In the genomic region with DNA sequence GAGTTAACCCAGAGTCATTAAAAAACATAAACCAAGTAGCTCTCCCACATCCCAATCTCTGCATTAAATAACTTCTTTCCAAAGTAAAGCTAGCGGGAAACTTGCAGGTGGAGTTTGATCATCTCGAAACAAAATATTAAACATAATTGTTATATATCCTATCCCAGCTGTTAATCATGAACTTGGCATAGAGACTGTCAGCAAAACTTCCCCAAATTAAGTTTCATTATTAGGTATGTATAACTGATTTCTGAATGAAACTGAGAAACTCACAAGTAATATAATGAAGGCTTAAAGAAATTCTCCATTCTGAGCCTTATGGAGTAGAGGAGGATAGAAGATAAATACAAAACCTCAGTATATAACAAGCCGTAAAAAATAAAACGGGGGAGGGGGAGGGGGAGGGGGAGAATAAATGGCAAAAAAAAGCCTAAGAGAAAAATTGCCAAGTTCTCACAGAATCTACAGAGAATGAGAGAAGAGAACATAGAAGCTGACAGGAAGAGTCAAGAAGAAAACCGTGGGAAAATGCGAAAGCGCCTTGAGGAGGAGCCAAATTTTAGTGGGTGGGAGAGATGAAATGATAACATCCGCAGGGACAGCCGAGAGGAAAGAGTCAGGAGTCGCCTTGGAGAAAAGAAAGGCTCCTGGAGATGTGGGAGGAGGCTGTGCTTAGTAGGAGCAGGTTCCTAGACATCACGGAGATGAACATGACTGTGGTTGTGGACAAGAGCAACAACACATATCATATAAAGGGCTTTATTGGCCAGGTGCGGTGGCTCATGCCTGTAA, we compare ENCODE assay signal across 11 cellular contexts. TPM values are rescaled to one million over a fixed set of nuclear protein-coding genes. Genes with fewer than 3 reads are reported as not detected.
DNase-seq lines count a peak whose midpoint lies in the region; ATAC-seq and TF ChIP-seq lines count a peak whose summit lies in the region.
"Had no signal": no experiment of that assay in that cellular context is flagged by ENCODE, and none has a peak within 500 bp of the region (broad histone marks: within the 10 kb centered on the region; RNA-seq: fewer than 3 reads in every experiment).

No MANE protein-coding gene starts in this region.

- no peak overlapping the region for H3K4me3 Mint-ChIP-seq in activated T-cell treated with anti-CD3 and anti-CD28 coated beads, Interleukin-2, amount 50 U/mL, for 24 hours
- no peak overlapping the region for H3K4me3 Mint-ChIP-seq in activated T-cell treated with anti-CD3 and anti-CD28 coated beads, Interleukin-2, amount 50 U/mL, for 4 hours
- H3K4me3 Mint-ChIP-seq in WTC11: no peak overlapping the region

- TF ChIP-seq POLR2A in stomach (IDR thresholded peaks at IDR 0.05): no peak

- H3K9me3 Mint-ChIP-seq in activated T-cell treated with anti-CD3 and anti-CD28 coated beads, Interleukin-2, amount 50 U/mL, for 24 hours: no peaks in the 10 kb centered on the region
- H3K9me3 Mint-ChIP-seq in activated T-cell treated with anti-CD3 and anti-CD28 coated beads, Interleukin-2, amount 50 U/mL, for 4 hours: no peaks in the 10 kb centered on the region
- H3K9me3 Mint-ChIP-seq in WTC11: no peaks in the 10 kb centered on the region

- no peaks in the 10 kb centered on the region for H3K36me3 ChIP-seq in stomach

- H3K27me3 Mint-ChIP-seq in activated T-cell treated with anti-CD3 and anti-CD28 coated beads, Interleukin-2, amount 50 U/mL, for 24 hours: no peaks in the 10 kb centered on the region
- H3K27me3 Mint-ChIP-seq in activated T-cell treated with anti-CD3 and anti-CD28 coated beads, Interleukin-2, amount 50 U/mL, for 4 hours (ENCODE audit: low read depth): no peaks in the 10 kb centered on the region
- no peaks in the 10 kb centered on the region for H3K27me3 Mint-ChIP-seq in WTC11 (ENCODE audit: low read depth)

- H3K36me3 Mint-ChIP-seq in activated T-cell treated with anti-CD3 and anti-CD28 coated beads, Interleukin-2, amount 50 U/mL, for 24 hours (ENCODE audit: low read depth): no peaks in the 10 kb centered on the region
- H3K36me3 Mint-ChIP-seq in activated T-cell treated with anti-CD3 and anti-CD28 coated beads, Interleukin-2, amount 50 U/mL, for 4 hours (ENCODE audit: insufficient read depth): no peaks in the 10 kb centered on the region
- no peaks in the 10 kb centered on the region for H3K36me3 Mint-ChIP-seq in WTC11

- TF ChIP-seq EP300 in stomach (IDR thresholded peaks at IDR 0.05): no peak

- TF ChIP-seq CTCF in WTC11 (IDR thresholded peaks at IDR 0.05) (no peak), stomach (IDR thresholded peaks at IDR 0.05) (no peak)

- 53 to 76% (median 64%) methylated on average over 12 of the region's 12 CpGs for WGBS in stomach, 5 donors

- DNase-seq in activated T-cell treated with anti-CD3 and anti-CD28 coated beads, Interleukin-2, amount 50 U/mL, for 24 hours: no peak
- DNase-seq in activated T-cell treated with anti-CD3 and anti-CD28 coated beads, Interleukin-2, amount 50 U/mL, for 4 hours: no peak
- no peak for DNase-seq in WTC11 (ENCODE audit: low spot score)
- no peak for DNase-seq in stomach
- no peak for DNase-seq in NCI-H1105 (lab: John Stamatoyannopoulos, UW)
- DNase-seq: activated CD8-positive, alpha-beta memory T cell treated with anti-CD3 and anti-CD28 coated beads, Interleukin-2, amount 50 U/mL, for 4 hours; NCI-H226; retina had no signal

- H3K4me3 ChIP-seq in stomach: peak overlapping the region in 1 of 4 donors; percentile 26

- peak overlapping the region; percentile 54 to 88 (median 74) for H3K27ac ChIP-seq in stomach

- ATAC-seq in activated T-cell treated with anti-CD3 and anti-CD28 coated beads, Interleukin-2, amount 50 U/mL, for 4 hours: no peak
- ATAC-seq in HG02970 (IDR thresholded peaks at IDR 0.05; ENCODE audit: low FRiP score, unreplicated experiment) (peak; percentile 59), WTC11 (no peak), HG03025 (IDR thresholded peaks at IDR 0.05; ENCODE audit: low FRiP score, unreplicated experiment) (no peak), HG03045 (IDR thresholded peaks at IDR 0.05; ENCODE audit: unreplicated experiment) (no peak)

- H3K27ac Mint-ChIP-seq in activated T-cell treated with anti-CD3 and anti-CD28 coated beads, Interleukin-2, amount 50 U/mL, for 24 hours: peak overlapping the region; percentile 11
- peak overlapping the region; percentile 34; the same call in 1 of the 2 replicates for H3K27ac Mint-ChIP-seq in WTC11

- CTCF ChIA-PET in WTC11 (lab: Charles Lee): no interaction called here

- intact Hi-C loops in stomach (cut with DNase I; ENCODE audit: low total_unique reads): no loop called here

- H3K4me1 ChIP-seq in stomach: peaks cover 23 to 74% (median 46%) of the 10 kb centered on the region in 4 donors

- POLR2A ChIA-PET in WTC11 (lab: Charles Lee): no interaction called here

- H3K4me1 Mint-ChIP-seq in activated T-cell treated with anti-CD3 and anti-CD28 coated beads, Interleukin-2, amount 50 U/mL, for 24 hours (ENCODE audit: low read depth): peaks cover 83% of the 10 kb centered on the region
- peaks cover 73% of the 10 kb centered on the region for H3K4me1 Mint-ChIP-seq in activated T-cell treated with anti-CD3 and anti-CD28 coated beads, Interleukin-2, amount 50 U/mL, for 4 hours (ENCODE audit: low read depth)
- peaks cover 54% of the 10 kb centered on the region for H3K4me1 Mint-ChIP-seq in WTC11

- H3K9me3 ChIP-seq in stomach: no peaks in the 10 kb centered on the region

- H3K27me3 ChIP-seq in stomach: no peaks in the 10 kb centered on the region

TF ChIP-seq in WTC11, 78 proteins besides CTCF, POLR2A, EP300 and RAD21 (continues in another document):
- TF ChIP-seq ZNF671 (CRISPR knock-in tag; IDR thresholded peaks at IDR 0.05) (no peak), OVOL2 (CRISPR knock-in tag; IDR thresholded peaks at IDR 0.05; ENCODE audit: borderline replicate concordance) (no peak), RELA (CRISPR knock-in tag; IDR thresholded peaks at IDR 0.05; ENCODE audit: borderline replicate concordance) (no peak), SMAD3 (CRISPR knock-in tag; IDR thresholded peaks at IDR 0.05; ENCODE audit: borderline replicate concordance) (no peak), NR3C1 (CRISPR knock-in tag; conservative IDR thresholded peaks at IDR 0.05; ENCODE audit: low read depth) (no peak)
- TF ChIP-seq, protein P1, sequence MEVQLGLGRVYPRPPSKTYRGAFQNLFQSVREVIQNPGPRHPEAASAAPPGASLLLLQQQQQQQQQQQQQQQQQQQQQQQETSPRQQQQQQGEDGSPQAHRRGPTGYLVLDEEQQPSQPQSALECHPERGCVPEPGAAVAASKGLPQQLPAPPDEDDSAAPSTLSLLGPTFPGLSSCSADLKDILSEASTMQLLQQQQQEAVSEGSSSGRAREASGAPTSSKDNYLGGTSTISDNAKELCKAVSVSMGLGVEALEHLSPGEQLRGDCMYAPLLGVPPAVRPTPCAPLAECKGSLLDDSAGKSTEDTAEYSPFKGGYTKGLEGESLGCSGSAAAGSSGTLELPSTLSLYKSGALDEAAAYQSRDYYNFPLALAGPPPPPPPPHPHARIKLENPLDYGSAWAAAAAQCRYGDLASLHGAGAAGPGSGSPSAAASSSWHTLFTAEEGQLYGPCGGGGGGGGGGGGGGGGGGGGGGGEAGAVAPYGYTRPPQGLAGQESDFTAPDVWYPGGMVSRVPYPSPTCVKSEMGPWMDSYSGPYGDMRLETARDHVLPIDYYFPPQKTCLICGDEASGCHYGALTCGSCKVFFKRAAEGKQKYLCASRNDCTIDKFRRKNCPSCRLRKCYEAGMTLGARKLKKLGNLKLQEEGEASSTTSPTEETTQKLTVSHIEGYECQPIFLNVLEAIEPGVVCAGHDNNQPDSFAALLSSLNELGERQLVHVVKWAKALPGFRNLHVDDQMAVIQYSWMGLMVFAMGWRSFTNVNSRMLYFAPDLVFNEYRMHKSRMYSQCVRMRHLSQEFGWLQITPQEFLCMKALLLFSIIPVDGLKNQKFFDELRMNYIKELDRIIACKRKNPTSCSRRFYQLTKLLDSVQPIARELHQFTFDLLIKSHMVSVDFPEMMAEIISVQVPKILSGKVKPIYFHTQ (CRISPR knock-in tag; IDR thresholded peaks at IDR 0.05): no peak
- TF ChIP-seq, protein P2, sequence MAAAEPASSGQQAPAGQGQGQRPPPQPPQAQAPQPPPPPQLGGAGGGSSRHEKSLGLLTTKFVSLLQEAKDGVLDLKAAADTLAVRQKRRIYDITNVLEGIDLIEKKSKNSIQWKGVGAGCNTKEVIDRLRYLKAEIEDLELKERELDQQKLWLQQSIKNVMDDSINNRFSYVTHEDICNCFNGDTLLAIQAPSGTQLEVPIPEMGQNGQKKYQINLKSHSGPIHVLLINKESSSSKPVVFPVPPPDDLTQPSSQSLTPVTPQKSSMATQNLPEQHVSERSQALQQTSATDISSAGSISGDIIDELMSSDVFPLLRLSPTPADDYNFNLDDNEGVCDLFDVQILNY (CRISPR knock-in tag; IDR thresholded peaks at IDR 0.05): no peak
- TF ChIP-seq, protein P3, sequence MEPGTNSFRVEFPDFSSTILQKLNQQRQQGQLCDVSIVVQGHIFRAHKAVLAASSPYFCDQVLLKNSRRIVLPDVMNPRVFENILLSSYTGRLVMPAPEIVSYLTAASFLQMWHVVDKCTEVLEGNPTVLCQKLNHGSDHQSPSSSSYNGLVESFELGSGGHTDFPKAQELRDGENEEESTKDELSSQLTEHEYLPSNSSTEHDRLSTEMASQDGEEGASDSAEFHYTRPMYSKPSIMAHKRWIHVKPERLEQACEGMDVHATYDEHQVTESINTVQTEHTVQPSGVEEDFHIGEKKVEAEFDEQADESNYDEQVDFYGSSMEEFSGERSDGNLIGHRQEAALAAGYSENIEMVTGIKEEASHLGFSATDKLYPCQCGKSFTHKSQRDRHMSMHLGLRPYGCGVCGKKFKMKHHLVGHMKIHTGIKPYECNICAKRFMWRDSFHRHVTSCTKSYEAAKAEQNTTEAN (CRISPR knock-in tag; IDR thresholded peaks at IDR 0.05): no peak
- TF ChIP-seq, protein P4, sequence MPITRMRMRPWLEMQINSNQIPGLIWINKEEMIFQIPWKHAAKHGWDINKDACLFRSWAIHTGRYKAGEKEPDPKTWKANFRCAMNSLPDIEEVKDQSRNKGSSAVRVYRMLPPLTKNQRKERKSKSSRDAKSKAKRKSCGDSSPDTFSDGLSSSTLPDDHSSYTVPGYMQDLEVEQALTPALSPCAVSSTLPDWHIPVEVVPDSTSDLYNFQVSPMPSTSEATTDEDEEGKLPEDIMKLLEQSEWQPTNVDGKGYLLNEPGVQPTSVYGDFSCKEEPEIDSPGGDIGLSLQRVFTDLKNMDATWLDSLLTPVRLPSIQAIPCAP (CRISPR knock-in tag; IDR thresholded peaks at IDR 0.05): no peak

RNA-seq across cellular contexts. Expression of a gene that starts 49.6 kb away (rescaled TPM):
- 10 to 100 TPM; 36.8 to 52.2 (median 37.2) TPM for total RNA-seq in activated T-cell treated with anti-CD3 and anti-CD28 coated beads, Interleukin-2, amount 50 U/mL, for 4 hours
- 34.9 to 51.3 TPM (median 51.1 TPM) in 3 replicates for total RNA-seq in WTC11 (2021)
- total RNA-seq in stomach: 10 to 100 TPM in 4 of 5 donors, 1 to 10 TPM in 1; 4.9 to 62.4 (median 12.5) TPM
- polyA plus RNA-seq in stomach: 10 to 100 TPM; 15.3 to 26.5 (median 17.7) TPM
